ENCODE assay signal across 2 cellular contexts in the genomic region with DNA sequence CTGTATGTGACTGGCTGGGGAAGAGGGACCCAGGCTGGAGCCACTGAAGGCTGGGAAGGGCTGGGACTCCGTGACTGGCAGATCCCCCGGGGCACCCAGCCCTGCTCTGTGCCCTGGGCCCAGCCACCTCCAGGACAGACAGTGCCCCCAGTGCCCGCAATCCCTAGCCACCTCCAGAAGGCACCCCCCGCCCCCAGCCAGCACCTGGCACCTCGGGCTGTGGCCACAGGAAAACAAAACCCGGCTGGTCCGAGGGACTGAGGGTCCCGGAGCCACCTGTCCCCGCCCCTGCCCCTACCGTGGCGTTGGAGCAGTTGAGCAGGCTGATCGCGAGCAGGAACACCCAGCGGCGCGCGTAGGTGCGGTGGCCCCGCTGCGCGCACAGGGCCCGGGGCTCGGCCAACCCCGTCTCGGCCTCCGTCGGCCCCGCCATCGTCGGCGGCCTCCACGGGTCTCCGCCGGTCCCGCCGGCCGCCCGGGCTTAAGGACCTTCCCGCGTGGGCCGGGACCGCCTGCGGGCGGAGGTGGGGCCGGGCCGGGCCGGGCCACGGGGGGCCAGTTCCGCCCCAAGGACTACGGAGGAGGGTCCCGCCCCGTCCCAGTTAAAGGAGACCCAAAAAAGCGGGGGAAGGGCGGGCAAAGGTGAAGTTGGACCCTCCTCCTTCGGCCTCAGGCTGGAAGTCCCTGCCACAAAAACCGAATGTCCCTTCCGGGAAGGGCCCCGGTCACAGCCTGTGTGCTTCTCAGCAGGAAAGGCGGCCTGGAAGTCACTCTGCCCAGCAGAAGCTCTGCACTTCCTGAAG.
TF ChIP-seq lines count a peak whose summit lies in the region.

A gene (minus strand): TSS at position 457 of the 803 bp plus-strand sequence. CDS start 24 bp downstream, at position 433.

TF ChIP-seq in endothelial cell of umbilical vein, 7 proteins besides CTCF, POLR2A, EP300 and RAD21:
- TF ChIP-seq MYC (IDR thresholded peaks at IDR 0.05; ENCODE audit: low read depth, low read length), result no peak
- TF ChIP-seq GATA2 (IDR thresholded peaks at IDR 0.05; ENCODE audit: insufficient read depth, insufficient read length, low read depth, low read length), result no peak
- TF ChIP-seq, protein P1, sequence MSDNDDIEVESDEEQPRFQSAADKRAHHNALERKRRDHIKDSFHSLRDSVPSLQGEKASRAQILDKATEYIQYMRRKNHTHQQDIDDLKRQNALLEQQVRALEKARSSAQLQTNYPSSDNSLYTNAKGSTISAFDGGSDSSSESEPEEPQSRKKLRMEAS (IDR thresholded peaks at IDR 0.05; ENCODE audit: insufficient read depth, insufficient read length), result no peak
- TF ChIP-seq EZH2 (IDR thresholded peaks at IDR 0.05; ENCODE audit: borderline replicate concordance, low read depth, low read length, severe bottlenecking), result no peak
- TF ChIP-seq FOS (IDR thresholded peaks at IDR 0.05; ENCODE audit: borderline replicate concordance, insufficient read depth, low read length), result no peak
- no peak for TF ChIP-seq JUN (IDR thresholded peaks at IDR 0.05; ENCODE audit: borderline replicate concordance, insufficient read depth, insufficient read length, low read depth)
- no peak for TF ChIP-seq POLR2AphosphoS5 (IDR thresholded peaks at IDR 0.05; ENCODE audit: insufficient read depth, low read depth, low read length)
TF ChIP-seq in endothelial cell of umbilical vein: peak in this region for 0.

TF ChIP-seq in GM12891, 5 proteins besides CTCF, POLR2A, EP300 and RAD21:
- TF ChIP-seq PAX5 (IDR thresholded peaks at IDR 0.05; ENCODE audit: insufficient read depth, low read length, severe bottlenecking) (no peak), SPI1 (IDR thresholded peaks at IDR 0.05; ENCODE audit: low read depth, low read length) (no peak), POU2F2 (IDR thresholded peaks at IDR 0.05; ENCODE audit: low read depth, low read length) (no peak), POLR2AphosphoS5 (IDR thresholded peaks at IDR 0.05; ENCODE audit: low read depth, low read length) (no peak), TAF1 (IDR thresholded peaks at IDR 0.05; ENCODE audit: low read depth, low read length) (no peak)
